Comparison of ENCODE assay signal across 8 cellular contexts in genomic region chr16:8931864-8932263, GRCh38. TPM values are rescaled to one million over a fixed set of nuclear protein-coding genes. Genes with fewer than 3 reads are reported as not detected.
A peak's percentile ranks its signal among the peaks of the same experiment; 100 is the strongest.
DNase-seq lines count a peak whose midpoint lies in the region; ATAC-seq, FAIRE-seq and TF ChIP-seq lines count a peak whose summit lies in the region.

No MANE protein-coding gene starts in this region.

- FAIRE-seq in GM12878 (lab: Jason Lieb, UNC), result no peak

- in situ Hi-C loops in GM12878 (cut with MboI), result no loop called here

- H3K79me2 ChIP-seq in GM12878 (ENCODE audit: control insufficient read depth, insufficient read depth, low read length), result peaks cover 97% of the 10 kb centered on the region

- H3K27ac ChIP-seq in Peyer's patch (no peak overlapping the region), GM12878 (ENCODE audit: control insufficient read depth, insufficient read depth) (no peak overlapping the region), aorta (ENCODE audit: low read depth in 1 of 2, low read length in 2 of 2) (no peak overlapping the region)

- H3K36me3 ChIP-seq in Peyer's patch, result peaks cover 0 to 21% (median 0%) of the 10 kb centered on the region in 3 donors
- H3K36me3 ChIP-seq in GM12878 (ENCODE audit: control insufficient read depth in 2 of 2, insufficient read depth in 2 of 2, low read length in 1 of 2), result peaks cover 15 to 25% of the 10 kb centered on the region in 2 experiments
- H3K36me3 ChIP-seq in aorta (ENCODE audit: control insufficient read depth in 1 of 2, insufficient read depth in 2 of 2, low read length in 1 of 2), result peaks cover 2 to 3% of the 10 kb centered on the region in 2 donors

- H3K4me2 ChIP-seq in GM12878 (ENCODE audit: control insufficient read depth, insufficient read depth), result no peak overlapping the region

- peaks cover 0 to 22% (median 4%) of the 10 kb centered on the region in 4 donors for H3K4me1 ChIP-seq in Peyer's patch
- H3K4me1 ChIP-seq in GM12878 (ENCODE audit: control insufficient read depth, insufficient read depth, low read length), result peaks cover 48% of the 10 kb centered on the region
- H3K4me1 ChIP-seq in aorta (ENCODE audit: control insufficient read depth in 1 of 2, insufficient read depth in 2 of 2, low read length in 2 of 2), result peaks cover 0 to 4% of the 10 kb centered on the region in 2 donors

- POLR2A ChIA-PET in GM12878 (lab: Charles Lee), result interaction anchor here (1.3 kb wide), 1 partner anchor 12 kb away, joined by 3 read pairs; no protein-coding TSS in a partner anchor

- H3K9me3 ChIP-seq in Peyer's patch (no peaks in the 10 kb centered on the region), GM12878 (replicated peaks; ENCODE audit: control insufficient read depth, insufficient read depth, low read length) (no peaks in the 10 kb centered on the region; the same call in 2 of the 3 replicates), aorta (ENCODE audit: control insufficient read depth, low read length) (no peaks in the 10 kb centered on the region)

- DNase-seq in EL (peak; percentile 21), Peyer's patch (peak in 2 of 3 donors; percentile 31 to 70), GM12878 (ENCODE audit: low read depth, low spot score) (no peak), medulla oblongata (ENCODE audit: extremely low spot score) (peak; percentile 40), aorta (peak; percentile 67 to 81), NCI-H2081 treated with DMSO at 0.1 percent for 48 hours (lab: John Stamatoyannopoulos, UW) (no peak)

- H2AFZ ChIP-seq in GM12878 (ENCODE audit: control insufficient read depth, low read depth, low read length), result no peak overlapping the region

- TF ChIP-seq POLR2A in Peyer's patch (IDR thresholded peaks at IDR 0.05), result no peak
- TF ChIP-seq POLR2A in GM12878 (IDR thresholded peaks at IDR 0.05; ENCODE audit: low read depth, low read length), result no peak

- intact Hi-C loops in GM12878 (cut with micrococcal nuclease; ENCODE audit: unreplicated experiment), result no loop called here
- intact Hi-C loops in aorta (cut with DNase I), result no loop called here

- SMC1A ChIA-PET in GM12878 (lab: Charles Lee; ENCODE audit: uncharacterized antibody, unreplicated experiment), result interaction anchor here (0.9 to 1.0 kb wide), 2 partner anchors 16 to 42 kb away, joined by 3 read pairs; no protein-coding TSS in a partner anchor

- BruUV-seq in GM12878 (replicated peaks; lab: Mats Ljungman, UMichigan), result no TSS peak

- ATAC-seq in GM12878 (no peak), aorta (ENCODE audit: low FRiP score) (no peak), HG02763 (IDR thresholded peaks at IDR 0.05; ENCODE audit: unreplicated experiment) (no peak), HG02938 (IDR thresholded peaks at IDR 0.05; ENCODE audit: unreplicated experiment) (no peak)

- peaks cover 35% of the 10 kb centered on the region for H4K20me1 ChIP-seq in GM12878 (ENCODE audit: control insufficient read depth, insufficient read depth)

- H3K4me3 ChIP-seq in Peyer's patch, result no peak overlapping the region
- no peak overlapping the region for H3K4me3 ChIP-seq in GM12878
- no peak overlapping the region for H3K4me3 ChIP-seq in aorta (ENCODE audit: low read length in 2 of 2)

- H3K27me3 ChIP-seq in Peyer's patch (no peaks in the 10 kb centered on the region), GM12878 (replicated peaks in 1 of 2; ENCODE audit: control insufficient read depth in 2 of 2, insufficient read depth in 2 of 2, low read length in 1 of 2) (no peaks in the 10 kb centered on the region), aorta (ENCODE audit: control insufficient read depth in 1 of 2, insufficient read depth in 2 of 2, low read length in 1 of 2) (no peaks in the 10 kb centered on the region)

- RAD21 ChIA-PET in GM12878 (lab: Charles Lee; ENCODE audit: unreplicated experiment), result no interaction called here

- TF ChIP-seq EP300 in GM12878 (IDR thresholded peaks at IDR 0.05; ENCODE audit: borderline replicate concordance in 1 of 2, control insufficient read depth in 1 of 2, low read depth in 2 of 2, low read length in 2 of 2), result no peak

- TF ChIP-seq CTCF in Peyer's patch (IDR thresholded peaks at IDR 0.05) (no peak), GM12878 (IDR thresholded peaks at IDR 0.05 in 2 of 3, conservative IDR thresholded peaks at IDR 0.05 in 1 of 3; ENCODE audit: control insufficient read depth in 2 of 3, extremely low read depth in 1 of 3, insufficient read depth in 1 of 3, low read depth in 3 of 3, low read length in 3 of 3) (no peak)

- no peak overlapping the region for H3K9ac ChIP-seq in GM12878 (ENCODE audit: control insufficient read depth, insufficient read depth, low read length)

- no peak for TF ChIP-seq RAD21 in GM12878 (IDR thresholded peaks at IDR 0.05; ENCODE audit: insufficient read depth, low read depth, low read length)

- WGBS in GM12878 (ENCODE audit: insufficient coverage, insufficient replicate concordance, low lambda C conversion rate, missing lambda C conversion rate), result 41% methylated on average over 6 of the region's 6 CpGs
- 29 to 31% methylated on average over 6 of the region's 6 CpGs for WGBS in aorta, 2 donors

- CTCF ChIA-PET in GM12878 (lab: Yijun Ruan, JAX), result no interaction called here

TF ChIP-seq in GM12878, 131 proteins besides CTCF, POLR2A, EP300 and RAD21 (continues in another document):
- TF ChIP-seq ZBTB40 (IDR thresholded peaks at IDR 0.05; ENCODE audit: borderline replicate concordance) (peak; percentile 45; the same call in 1 of the 2 replicates), IRF4 (IDR thresholded peaks at IDR 0.05; ENCODE audit: low read depth, low read length) (0 out of 2 replicates have a peak, but pooled peaks have one; percentile 14), RELA (IDR thresholded peaks at IDR 0.05; ENCODE audit: borderline replicate concordance, partially characterized antibody) (no peak)

RNA-seq across cellular contexts. Expression of gene USP7, which starts 31.8 kb away (rescaled TPM):
- 100 to 1,000 TPM; 125 to 139 (median 130) TPM for total RNA-seq in Peyer's patch
- 276 and 307 TPM in 2 replicates for total RNA-seq in GM12878 (2013; cell fraction: nucleolus; rRNA removed)
- total RNA-seq in GM12878 (2014; rRNA removed), result 74.3 and 81.3 TPM in 2 replicates
- 68.0 and 68.9 TPM in 2 replicates for total RNA-seq in GM12878 (2014; rRNA removed; fragmentation: Illumina TruSeq; extraction: Trizol)
- total RNA-seq in GM12878 (2021), result 133 and 138 TPM in 2 replicates
- polyA plus RNA-seq in GM12878 (2011; ENCODE audit: low read depth), result 52.7 TPM
- 86.4 and 100 TPM in 2 replicates for polyA plus RNA-seq in GM12878 (2011; rRNA removed)
- 24.9 and 31.7 TPM in 2 replicates for polyA plus RNA-seq in GM12878 (2011; cell fraction: cytosol; rRNA removed)
- polyA plus RNA-seq in GM12878 (2011; cell fraction: nucleus; rRNA removed), result 137 and 156 TPM in 2 replicates
- polyA plus RNA-seq in GM12878 (2012), result 86.1 and 88.3 TPM in 2 replicates
- 107 and 144 TPM in 2 replicates for polyA plus RNA-seq in GM12878 (2014; fragmentation: Illumina TruSeq; extraction: Trizol)
- 10 to 100 TPM; 20.8 to 25.0 TPM for polyA plus RNA-seq in GM12878 (2014; fragmentation: Nextera tagmentation; extraction: Ambion mirVana)
- 53.0 and 57.4 TPM in 2 replicates for polyA plus RNA-seq in GM12878 (2014; rRNA removed)
- 10 to 100 TPM; 16.2 to 18.6 TPM for polyA plus RNA-seq in GM12878 (2016; fragmentation: Nextera tagmentation; extraction: Ambion mirVana)
- 132 and 155 TPM in 2 replicates for polyA minus RNA-seq in GM12878 (2011; rRNA and poly(A)+ RNA removed)
- 44.8 and 51.1 TPM in 2 replicates for polyA minus RNA-seq in GM12878 (2011; cell fraction: cytosol; rRNA and poly(A)+ RNA removed)
- polyA minus RNA-seq in GM12878 (2011; cell fraction: nucleus; rRNA and poly(A)+ RNA removed), result 130 and 190 TPM in 2 replicates
- total RNA-seq in aorta, result 100 to 1,000 TPM in 1 of 2 donors, 10 to 100 TPM in 1; 93.2 to 110 TPM
- 10 to 100 TPM; 18.0 to 51.5 TPM for polyA plus RNA-seq in aorta

RNA-seq across cellular contexts. Expression of gene LITAFD, which starts 49.7 kb away (rescaled TPM):
- total RNA-seq in Peyer's patch (not detected), GM12878 (2014; rRNA removed) (not detected in 2 replicates), GM12878 (2014; rRNA removed; fragmentation: Illumina TruSeq; extraction: Trizol) (not detected in 2 replicates), GM12878 (2021) (not detected in 2 replicates), aorta (not detected)
- not detected in 2 replicates for total RNA-seq in GM12878 (2013; cell fraction: nucleolus; rRNA removed)
- not detected for polyA plus RNA-seq in GM12878 (2011; ENCODE audit: low read depth)
- polyA plus RNA-seq in GM12878 (2011; rRNA removed) (not detected in 2 replicates), GM12878 (2014; fragmentation: Illumina TruSeq; extraction: Trizol) (not detected in 2 replicates), GM12878 (2014; fragmentation: Nextera tagmentation; extraction: Ambion mirVana) (not detected), GM12878 (2014; rRNA removed) (not detected in 2 replicates), GM12878 (2016; fragmentation: Nextera tagmentation; extraction: Ambion mirVana) (not detected), aorta (not detected)
- not detected in 2 replicates for polyA plus RNA-seq in GM12878 (2011; cell fraction: cytosol; rRNA removed)
- polyA plus RNA-seq in GM12878 (2011; cell fraction: nucleus; rRNA removed), result not detected in 2 replicates
- polyA plus RNA-seq in GM12878 (2012), result not detected in 2 replicates
- polyA minus RNA-seq in GM12878 (2011; rRNA and poly(A)+ RNA removed), result not detected in 2 replicates
- polyA minus RNA-seq in GM12878 (2011; cell fraction: cytosol; rRNA and poly(A)+ RNA removed), result not detected in 2 replicates
- not detected in 2 replicates for polyA minus RNA-seq in GM12878 (2011; cell fraction: nucleus; rRNA and poly(A)+ RNA removed)

Comparison
In these comparisons a context has a peak if more than half of its experiments do, and no peak if none do; other contexts are left out.
1. DNase-seq: peak in EL (single experiment), Peyer's patch (2 of 3), medulla oblongata (single experiment) and aorta (2 of 2); none in GM12878 (single experiment) and NCI-H2081 treated with DMSO at 0.1 percent for 48 hours (single experiment).